Comparison of ENCODE assay signal across 8 cellular contexts in the genomic region with DNA sequence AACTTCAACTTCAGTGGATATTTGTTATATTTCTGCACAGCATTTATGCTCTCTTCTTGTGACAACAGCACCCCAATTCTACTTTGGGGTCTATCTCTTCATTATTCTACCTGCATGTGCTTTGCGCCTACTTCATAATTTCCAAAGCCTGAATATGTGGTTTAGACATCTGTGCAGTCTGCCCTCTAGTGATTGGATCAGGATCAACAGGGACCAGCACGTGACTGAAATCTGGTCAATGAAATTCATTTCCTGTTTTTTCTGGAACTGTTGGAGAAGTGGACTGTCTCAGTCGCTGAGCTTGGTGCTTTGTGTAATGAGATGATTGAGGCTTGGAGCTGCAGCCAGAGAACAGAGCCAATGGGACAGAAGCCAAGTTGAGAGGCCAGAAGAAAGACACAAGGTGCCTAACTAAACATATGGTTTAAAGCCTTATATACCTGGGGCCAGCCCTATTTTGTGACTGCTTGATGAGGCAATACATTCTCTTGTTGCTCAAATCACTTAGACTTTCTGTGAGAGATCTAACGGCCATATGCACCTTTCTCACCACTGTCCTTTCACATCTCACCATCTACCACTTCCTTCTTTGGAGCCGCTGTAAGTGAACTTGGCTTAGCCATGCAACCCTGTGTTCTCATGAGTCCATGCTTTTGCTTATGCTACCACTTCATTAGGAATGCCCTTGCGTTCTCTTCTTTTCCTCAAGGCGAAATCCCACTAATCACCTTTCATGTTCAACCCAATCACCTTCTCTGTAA.
A peak's percentile ranks its signal among the peaks of the same experiment; 100 is the strongest.
DNase-seq lines count a peak whose midpoint lies in the region; ATAC-seq lines count a peak whose summit lies in the region.

No MANE protein-coding gene starts in this region.

- peak; percentile 62 for ATAC-seq in HG02678 (IDR thresholded peaks at IDR 0.05; ENCODE audit: unreplicated experiment)
- no peak for ATAC-seq in GM21619 (IDR thresholded peaks at IDR 0.05; ENCODE audit: unreplicated experiment)
- ATAC-seq in HG02623 (IDR thresholded peaks at IDR 0.05; ENCODE audit: unreplicated experiment) = no peak

- DNase-seq in NCI-H1436 (lab: John Stamatoyannopoulos, UW) (peak; percentile 27), NCI-H1436 treated with DMSO at 0.1 percent for 48 hours (lab: John Stamatoyannopoulos, UW) (no peak), RPMI8226 (peak; percentile 8), iPS-NIHi11 (ENCODE audit: low spot score) (peak; percentile 29), activated T-cell treated with anti-CD3 and anti-CD28 coated beads for 4 hours (no peak)

Comparison
In these comparisons a context has a peak if more than half of its experiments do, and no peak if none do; other contexts are left out.
1. DNase-seq: peak in NCI-H1436 (single experiment), RPMI8226 (single experiment) and iPS-NIHi11 (single experiment); none in NCI-H1436 treated with DMSO at 0.1 percent for 48 hours (single experiment) and activated T-cell treated with anti-CD3 and anti-CD28 coated beads for 4 hours (single experiment).